In the genomic region with DNA sequence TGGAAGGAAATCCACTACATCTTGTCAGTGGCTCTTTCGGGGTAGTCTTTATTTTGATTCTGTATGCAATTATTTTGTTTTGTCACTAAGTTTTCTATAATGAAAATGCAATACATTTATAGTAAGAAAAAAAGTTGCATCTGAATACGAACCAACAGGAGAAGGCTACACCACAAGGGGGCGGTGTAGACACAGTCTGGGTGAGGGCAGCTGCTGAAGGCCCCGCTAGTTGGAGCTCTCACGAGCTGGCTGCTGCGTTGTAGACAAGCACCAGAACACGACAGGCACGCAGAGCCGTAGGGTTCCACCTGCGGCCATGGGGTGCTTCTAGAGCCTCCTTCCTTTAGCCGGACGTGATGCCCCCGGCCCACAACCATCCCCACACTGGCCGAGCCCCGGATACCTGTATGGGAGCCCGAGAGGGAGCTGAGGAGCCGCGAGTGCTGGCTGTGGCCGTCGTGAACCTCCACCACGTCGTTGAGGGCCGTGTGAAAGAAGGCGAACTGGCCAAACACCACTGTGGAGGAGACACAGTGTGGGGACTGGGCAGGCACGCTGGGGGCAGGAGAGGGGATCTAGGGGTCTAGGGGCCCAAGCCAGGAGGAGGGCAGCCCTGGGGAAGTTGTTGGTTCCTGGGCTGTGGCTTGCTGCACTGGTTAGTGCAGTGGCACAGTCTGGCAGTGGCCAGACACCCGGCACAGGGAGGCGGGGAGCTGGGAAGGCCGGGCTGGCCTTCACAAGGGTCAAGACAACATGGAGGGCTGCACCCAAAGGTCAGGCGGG, we compare ENCODE assay signal across 7 cellular contexts.
A peak's percentile ranks its signal among the peaks of the same experiment; 100 is the strongest.
DNase-seq lines count a peak whose midpoint lies in the region; ATAC-seq, FAIRE-seq and TF ChIP-seq lines count a peak whose summit lies in the region.

No MANE protein-coding gene starts in this region.

- H4K20me1 ChIP-seq in PC-3 (ENCODE audit: low read length): no peaks in the 10 kb centered on the region

- peak; percentile 94 for ATAC-seq in PC-3
- peak; percentile 91 to 95 for ATAC-seq in naive thymus-derived CD8-positive, alpha-beta T cell
- peak; percentile 81 for ATAC-seq in stimulated activated effector memory CD8-positive, alpha-beta T cell treated with anti-CD3 and anti-CD28 coated beads, Interleukin-12 subunit alpha, Interleukin-12 subunit beta, amount 100 ng/mL, for 72 hours

- DNase-seq in GM12892 (ENCODE audit: insufficient read length) (peak; percentile 69), KBM-7 (peak; percentile 76), PC-3 (peak; percentile 88), activated T-cell treated with anti-CD3 and anti-CD28 coated beads for 4 hours (peak; percentile 84), esophagus muscularis mucosa (ENCODE audit: extremely low spot score) (no peak)
- DNase-seq in naive thymus-derived CD8-positive, alpha-beta T cell: peak; percentile 57 to 91 (median 76)
- DNase-seq in stimulated activated effector memory CD8-positive, alpha-beta T cell treated with anti-CD3 and anti-CD28 coated beads, Interleukin-12 subunit alpha, Interleukin-12 subunit beta, amount 100 ng/mL, for 72 hours (ENCODE audit: low spot score in 2 of 2): peak; percentile 81 to 91

- TF ChIP-seq POLR2A in GM12892 (IDR thresholded peaks at IDR 0.05; ENCODE audit: low read depth, low read length) (no peak), esophagus muscularis mucosa (IDR thresholded peaks at IDR 0.05; ENCODE audit: low read depth) (no peak)

- no peaks in the 10 kb centered on the region for H3K36me3 ChIP-seq in PC-3 (ENCODE audit: low read depth, low read length)
- no peaks in the 10 kb centered on the region for H3K36me3 ChIP-seq in esophagus muscularis mucosa

- no peak for TF ChIP-seq EP300 in esophagus muscularis mucosa (IDR thresholded peaks at IDR 0.05)

- peaks cover 28% of the 10 kb centered on the region; the same call in 1 of the 2 replicates for H3K27me3 ChIP-seq in PC-3 (ENCODE audit: low read length)
- H3K27me3 ChIP-seq in esophagus muscularis mucosa: peaks cover 0 to 31% (median 0%) of the 10 kb centered on the region in 4 donors

- no peaks in the 10 kb centered on the region for H3K9me3 Mint-ChIP-seq in naive thymus-derived CD8-positive, alpha-beta T cell
- H3K9me3 Mint-ChIP-seq in stimulated activated effector memory CD8-positive, alpha-beta T cell treated with anti-CD3 and anti-CD28 coated beads, Interleukin-12 subunit alpha, Interleukin-12 subunit beta, amount 100 ng/mL, for 72 hours: no peaks in the 10 kb centered on the region

- intact Hi-C loops in PC-3 (cut with micrococcal nuclease): loop anchor here (2.0 to 5.0 kb wide), 2 partner anchors 964 to 1110 kb away; no protein-coding TSS in a partner anchor
- intact Hi-C loops in esophagus muscularis mucosa (cut with DNase I): loop anchor here (2.0 to 10.0 kb wide), 3 partner anchors 532 to 1110 kb away; partner anchors contain the start of gene CSMD2

- CTCF ChIA-PET in PC-3 (lab: Charles Lee): interaction anchor here (0.7 to 1.2 kb wide), 3 partner anchors 102 to 1109 kb away, joined by 3 to 10 read pairs (median 4); no protein-coding TSS in a partner anchor

- FAIRE-seq in GM12892 (lab: Jason Lieb, UNC): peak; percentile 79

- no peak overlapping the region for H2AFZ ChIP-seq in PC-3 (ENCODE audit: low read length)

- H3K4me3 ChIP-seq in PC-3 (ENCODE audit: low read length): no peak overlapping the region
- no peak overlapping the region for H3K4me3 ChIP-seq in esophagus muscularis mucosa

- H3F3A ChIP-seq in PC-3 (ENCODE audit: low read length, unreplicated experiment): no peaks in the 10 kb centered on the region

- in situ Hi-C loops in KBM-7 (cut with MboI; ENCODE audit: low pct_unique_long_range_greater_than_20kb, low sequenced_read_pairs): no loop called here

- 34% methylated on average over 24 of the region's 29 CpGs for WGBS in esophagus muscularis mucosa

- H3K9ac ChIP-seq in PC-3 (ENCODE audit: low read length): no peak overlapping the region

- H3K9me3 ChIP-seq in PC-3 (ENCODE audit: low read length) (no peaks in the 10 kb centered on the region), esophagus muscularis mucosa (no peaks in the 10 kb centered on the region)

- TF ChIP-seq CTCF in PC-3 (conservative IDR thresholded peaks at IDR 0.05; ENCODE audit: low read depth, low read length) (peak; percentile 98), esophagus muscularis mucosa (IDR thresholded peaks at IDR 0.05) (peak; percentile 95 to 99 (median 96))

- BruUV-seq in PC-3 (replicated peaks; lab: Mats Ljungman, UMichigan): no TSS peak

- peaks cover 22 to 81% (median 35%) of the 10 kb centered on the region in 5 donors for H3K27me3 Mint-ChIP-seq in naive thymus-derived CD8-positive, alpha-beta T cell

- H3K4me2 ChIP-seq in PC-3 (ENCODE audit: low read length): no peak overlapping the region

- peaks cover 3 to 9% (median 6%) of the 10 kb centered on the region in 4 donors for H3K4me1 Mint-ChIP-seq in naive thymus-derived CD8-positive, alpha-beta T cell
- peaks cover 12% of the 10 kb centered on the region for H3K4me1 Mint-ChIP-seq in stimulated activated effector memory CD8-positive, alpha-beta T cell treated with anti-CD3 and anti-CD28 coated beads, Interleukin-12 subunit alpha, Interleukin-12 subunit beta, amount 100 ng/mL, for 72 hours

- H3K4me1 ChIP-seq in PC-3 (ENCODE audit: insufficient read depth, low read length) (no peaks in the 10 kb centered on the region), esophagus muscularis mucosa (peaks cover 3 to 6% (median 4%) of the 10 kb centered on the region in 4 donors)

- H3K4me3 Mint-ChIP-seq in naive thymus-derived CD8-positive, alpha-beta T cell: peak overlapping the region in 5 of 10 donors; percentile 13 to 63 (median 39)
- H3K4me3 Mint-ChIP-seq in stimulated activated effector memory CD8-positive, alpha-beta T cell treated with anti-CD3 and anti-CD28 coated beads, Interleukin-12 subunit alpha, Interleukin-12 subunit beta, amount 100 ng/mL, for 72 hours: no peak overlapping the region

- H3K27ac Mint-ChIP-seq in naive thymus-derived CD8-positive, alpha-beta T cell: no peak overlapping the region
- H3K27ac Mint-ChIP-seq in stimulated activated effector memory CD8-positive, alpha-beta T cell treated with anti-CD3 and anti-CD28 coated beads, Interleukin-12 subunit alpha, Interleukin-12 subunit beta, amount 100 ng/mL, for 72 hours: no peak overlapping the region

- H3K36me3 Mint-ChIP-seq in naive thymus-derived CD8-positive, alpha-beta T cell: no peaks in the 10 kb centered on the region
- H3K36me3 Mint-ChIP-seq in stimulated activated effector memory CD8-positive, alpha-beta T cell treated with anti-CD3 and anti-CD28 coated beads, Interleukin-12 subunit alpha, Interleukin-12 subunit beta, amount 100 ng/mL, for 72 hours: no peaks in the 10 kb centered on the region

- no peaks in the 10 kb centered on the region for H3K9me2 ChIP-seq in PC-3 (replicated peaks; ENCODE audit: low read length)

- H3K27ac ChIP-seq in PC-3 (ENCODE audit: low read length): no peak overlapping the region
- H3K27ac ChIP-seq in esophagus muscularis mucosa (replicated peaks in 1 of 4): no peak overlapping the region

- POLR2A ChIA-PET in PC-3 (lab: Charles Lee; ENCODE audit: unreplicated experiment): interaction anchor here (0.6 kb wide), 1 partner anchor 39 kb away, joined by 3 read pairs; no protein-coding TSS in a partner anchor
- POLR2A ChIA-PET in naive thymus-derived CD8-positive, alpha-beta T cell (lab: Charles Lee): no interaction called here

- H3K79me2 ChIP-seq in PC-3 (ENCODE audit: low read length): no peaks in the 10 kb centered on the region
